ENCODE assay signal across 10 cellular contexts in the genomic region with DNA sequence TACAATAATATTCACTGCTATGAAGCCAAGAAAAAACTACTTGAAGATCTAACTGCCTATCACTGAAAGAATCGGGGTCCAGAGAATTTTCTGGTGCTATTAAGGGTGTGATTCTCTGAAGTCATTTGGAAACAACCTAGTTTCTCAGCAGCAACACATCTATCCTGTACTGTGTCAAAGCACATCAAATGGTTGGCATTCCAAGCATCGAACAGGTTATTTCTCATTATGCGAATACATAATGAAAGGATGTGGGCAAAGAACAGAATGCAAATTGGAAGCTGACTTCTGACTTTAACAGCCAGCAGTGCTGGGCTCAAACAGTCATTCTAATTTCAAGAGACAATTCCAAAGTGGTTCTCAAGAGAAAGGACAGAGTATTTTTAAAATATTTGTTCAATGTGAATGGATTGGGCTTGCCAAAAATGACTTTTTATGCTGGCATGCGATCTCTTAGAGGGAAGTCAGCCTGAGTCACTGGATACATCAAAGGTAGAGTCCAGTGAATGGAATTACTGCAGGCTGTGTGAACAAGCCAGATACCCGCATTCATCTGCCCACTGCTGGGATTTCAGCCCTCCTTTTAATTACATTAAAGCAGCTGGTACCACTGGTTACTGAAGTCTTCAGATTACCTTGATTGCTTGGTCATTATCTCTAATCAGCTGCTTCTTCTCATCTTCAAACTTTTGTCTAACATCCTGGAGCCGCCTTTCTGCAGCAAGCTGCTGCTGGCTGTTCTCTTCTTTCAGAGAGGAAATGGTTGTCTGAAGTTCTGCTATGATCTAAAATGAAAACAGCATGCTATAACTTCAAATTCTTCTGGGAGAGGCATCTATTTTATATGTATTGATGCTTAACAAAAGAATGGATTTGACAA.
DNase-seq lines count a peak whose midpoint lies in the region; ATAC-seq, FAIRE-seq and TF ChIP-seq lines count a peak whose summit lies in the region.
"Had no signal": no experiment of that assay in that cellular context is flagged by ENCODE, and none has a peak within 500 bp of the region (broad histone marks: within the 10 kb centered on the region; RNA-seq: fewer than 3 reads in every experiment).

No MANE protein-coding gene starts in this region.

- POLR2A ChIA-PET in naive thymus-derived CD8-positive, alpha-beta T cell (lab: Charles Lee), result interaction anchor here (1.5 kb wide), 1 partner anchor 185 kb away, joined by 5 read pairs; no protein-coding TSS in a partner anchor

- peak overlapping the region; percentile 17 to 80 (median 64) for H3K4me3 Mint-ChIP-seq in naive thymus-derived CD8-positive, alpha-beta T cell
- H3K4me3 Mint-ChIP-seq: stimulated activated naive CD8-positive, alpha-beta T cell treated with anti-CD3 and anti-CD28 coated beads, Interleukin-15, Interleukin-2, amounts not matched to agents 100 ng/mL and 50 ng/mL, for 24 hours had no signal

- peaks cover 0 to 9% (median 0%) of the 10 kb centered on the region in 9 donors for H3K9me3 Mint-ChIP-seq in naive thymus-derived CD8-positive, alpha-beta T cell

- FAIRE-seq in GM12892 (lab: Jason Lieb, UNC), result no peak

- peak; percentile 43 to 53 for ATAC-seq in naive thymus-derived CD8-positive, alpha-beta T cell
- ATAC-seq in GM18870 (IDR thresholded peaks at IDR 0.05; ENCODE audit: unreplicated experiment), result no peak

- H3K27me3 Mint-ChIP-seq in naive thymus-derived CD8-positive, alpha-beta T cell, result no peaks in the 10 kb centered on the region
- H3K27me3 Mint-ChIP-seq: stimulated activated naive CD8-positive, alpha-beta T cell treated with anti-CD3 and anti-CD28 coated beads, Interleukin-15, Interleukin-2, amounts not matched to agents 100 ng/mL and 50 ng/mL, for 24 hours had no signal

- H3K4me1 Mint-ChIP-seq in naive thymus-derived CD8-positive, alpha-beta T cell, result peaks cover 10 to 25% (median 20%) of the 10 kb centered on the region in 4 donors

- DNase-seq in EH (ENCODE audit: low read depth) (peak; percentile 92), NCI-H146 treated with DMSO at 0.1 percent for 48 hours (lab: John Stamatoyannopoulos, UW; ENCODE audit: unreplicated experiment) (peak; percentile 32), dermis blood vessel endothelial cell (peak; percentile 77), ecto neural progenitor cell (ENCODE audit: low spot score) (no peak), DMS 273 treated with DMSO at 0.1 percent for 48 hours (lab: John Stamatoyannopoulos, UW) (no peak), GM12892 (ENCODE audit: insufficient read length) (no peak)
- DNase-seq in naive thymus-derived CD8-positive, alpha-beta T cell, result peak in 2 of 10 donors; percentile 21 to 31
- DNase-seq: NCI-H2029 had no signal

- H3K27ac Mint-ChIP-seq in naive thymus-derived CD8-positive, alpha-beta T cell, result peak overlapping the region in 5 of 10 donors; percentile 3 to 79 (median 41)
- H3K27ac Mint-ChIP-seq: stimulated activated naive CD8-positive, alpha-beta T cell treated with anti-CD3 and anti-CD28 coated beads, Interleukin-15, Interleukin-2, amounts not matched to agents 100 ng/mL and 50 ng/mL, for 24 hours had no signal

- TF ChIP-seq POLR2A in GM12892 (IDR thresholded peaks at IDR 0.05; ENCODE audit: low read depth, low read length), result no peak

- peaks cover 0 to 6% (median 0%) of the 10 kb centered on the region in 3 donors for H3K36me3 Mint-ChIP-seq in naive thymus-derived CD8-positive, alpha-beta T cell

Comparison
In these comparisons a context has a peak if more than half of its experiments do, and no peak if none do; other contexts are left out.
1. DNase-seq: peak in EH (single experiment), NCI-H146 treated with DMSO at 0.1 percent for 48 hours (single experiment) and dermis blood vessel endothelial cell (single experiment); none in ecto neural progenitor cell (single experiment), DMS 273 treated with DMSO at 0.1 percent for 48 hours (single experiment) and GM12892 (single experiment).